ENCODE assay signal across 23 cellular contexts in the genomic region with DNA sequence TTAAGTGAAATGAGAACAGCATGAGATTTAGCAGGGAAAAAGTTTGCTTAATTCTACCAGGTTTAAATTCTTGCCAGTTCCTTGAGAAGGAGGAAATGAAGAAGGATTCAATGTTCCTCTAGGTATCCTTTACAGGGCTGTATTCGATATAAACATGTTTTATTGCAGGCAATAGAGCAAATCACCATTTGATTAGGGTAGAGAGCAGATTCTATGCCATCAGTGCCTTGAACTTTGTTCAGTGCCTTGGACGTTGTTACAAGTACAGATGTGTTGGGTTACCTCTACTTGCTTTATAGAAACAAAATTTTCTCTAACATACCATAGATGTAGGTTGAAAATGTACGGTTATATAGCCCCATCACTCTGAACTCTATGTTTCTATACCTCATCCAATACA. TPM values are rescaled to one million over a fixed set of nuclear protein-coding genes. Genes with fewer than 3 reads are reported as not detected.
DNase-seq lines count a peak whose midpoint lies in the region; ATAC-seq and TF ChIP-seq lines count a peak whose summit lies in the region.
"Had no signal": no experiment of that assay in that cellular context is flagged by ENCODE, and none has a peak within 500 bp of the region (broad histone marks: within the 10 kb centered on the region; RNA-seq: fewer than 3 reads in every experiment).

No MANE protein-coding gene starts in this region.

- H3K9ac ChIP-seq in adipocyte (ENCODE audit: low read length), result no peak overlapping the region
- no peak overlapping the region for H3K9ac ChIP-seq in mucosa of rectum (ENCODE audit: low read depth in 1 of 2, low read length in 2 of 2)
- H3K9ac ChIP-seq: BLaER1 treated with 17β-estradiol and CSF1 and Interleukin-3, amounts not matched to agents 10 nM and 100 nM had no signal

- H2AFZ ChIP-seq in hepatocyte, result no peak overlapping the region
- H2AFZ ChIP-seq: GM23338 had no signal

- BruUV-seq in Calu3 (replicated peaks; lab: Mats Ljungman, UMichigan), result no TSS peak

- H3K4me2 ChIP-seq in hepatocyte, result peak overlapping the region; percentile 5
- H3K4me2 ChIP-seq: BLaER1 treated with 17β-estradiol and CSF1 and Interleukin-3, amounts not matched to agents 10 nM and 100 nM; GM23338 had no signal

- H4K20me1 ChIP-seq in hepatocyte (ENCODE audit: insufficient read depth, poor library complexity, severe bottlenecking), result no peaks in the 10 kb centered on the region
- H4K20me1 ChIP-seq: BLaER1 treated with 17β-estradiol and CSF1 and Interleukin-3, amounts not matched to agents 10 nM and 100 nM had no signal

- H3K4me1 ChIP-seq in adipocyte (ENCODE audit: control insufficient read depth, insufficient read depth, low read length) (peaks cover 26% of the 10 kb centered on the region), hepatocyte (ENCODE audit: insufficient read depth) (no peaks in the 10 kb centered on the region), mucosa of rectum (ENCODE audit: control insufficient read depth in 2 of 2, insufficient read depth in 2 of 2, low read length in 2 of 2) (peaks cover 0 to 19% of the 10 kb centered on the region in 2 donors)
- H3K4me1 ChIP-seq: BLaER1 treated with 17β-estradiol and CSF1 and Interleukin-3, amounts not matched to agents 10 nM and 100 nM; Caco-2; HAP-1 had no signal

- H3K36me3 ChIP-seq in adipocyte (ENCODE audit: control insufficient read depth, insufficient read depth, low read length, severe bottlenecking) (no peaks in the 10 kb centered on the region), hepatocyte (replicated peaks; ENCODE audit: insufficient read depth, low read depth) (no peaks in the 10 kb centered on the region), mucosa of rectum (ENCODE audit: control insufficient read depth in 2 of 2, insufficient read depth in 2 of 2, low read length in 2 of 2) (no peaks in the 10 kb centered on the region)
- H3K36me3 ChIP-seq: BLaER1 treated with 17β-estradiol and CSF1 and Interleukin-3, amounts not matched to agents 10 nM and 100 nM; HAP-1 had no signal

- no peaks in the 10 kb centered on the region for H3K27me3 Mint-ChIP-seq in Calu3 (ENCODE audit: unreplicated experiment)
- peaks cover 0 to under 1% (median 0%) of the 10 kb centered on the region in 5 donors for H3K27me3 Mint-ChIP-seq in naive thymus-derived CD8-positive, alpha-beta T cell
- H3K27me3 Mint-ChIP-seq: CD4-positive, alpha-beta memory T cell; IgD-negative memory B cell had no signal

- H3K9me3 ChIP-seq in adipocyte (ENCODE audit: control insufficient read depth, low read length) (no peaks in the 10 kb centered on the region), hepatocyte (ENCODE audit: low read depth) (no peaks in the 10 kb centered on the region), mucosa of rectum (ENCODE audit: control insufficient read depth in 2 of 2, low read length in 2 of 2) (no peaks in the 10 kb centered on the region)
- H3K9me3 ChIP-seq: Caco-2 had no signal

- peak overlapping the region; percentile 68 for H3K27ac Mint-ChIP-seq in Calu3 (ENCODE audit: unreplicated experiment)
- H3K27ac Mint-ChIP-seq in naive thymus-derived CD8-positive, alpha-beta T cell, result no peak overlapping the region
- H3K27ac Mint-ChIP-seq: CD4-positive, alpha-beta memory T cell; GM23338; IgD-negative memory B cell had no signal

- no peak overlapping the region for H3K4me3 Mint-ChIP-seq in Calu3 (ENCODE audit: low read depth, unreplicated experiment)
- H3K4me3 Mint-ChIP-seq in naive thymus-derived CD8-positive, alpha-beta T cell, result no peak overlapping the region
- H3K4me3 Mint-ChIP-seq: CD4-positive, alpha-beta memory T cell; GM23338; IgD-negative memory B cell had no signal

- H3K9me2 ChIP-seq in hepatocyte (replicated peaks; ENCODE audit: insufficient read depth), result no peaks in the 10 kb centered on the region

- intact Hi-C loops in Calu3 (cut with micrococcal nuclease; ENCODE audit: unreplicated experiment) (no loop called here), sciatic nerve (cut with DNase I) (no loop called here)

- TF ChIP-seq CTCF in Calu3 (IDR thresholded peaks at IDR 0.05; ENCODE audit: unreplicated experiment), result no peak
- no peak for TF ChIP-seq CTCF in hepatocyte (IDR thresholded peaks at IDR 0.05; ENCODE audit: poor library complexity)

- H3K27me3 ChIP-seq in adipocyte (replicated peaks; ENCODE audit: control insufficient read depth, insufficient read depth, low read length) (no peaks in the 10 kb centered on the region), hepatocyte (no peaks in the 10 kb centered on the region), mucosa of rectum (ENCODE audit: control insufficient read depth in 2 of 2, insufficient read depth in 2 of 2, low read length in 2 of 2) (no peaks in the 10 kb centered on the region)
- H3K27me3 ChIP-seq: BLaER1 treated with 17β-estradiol and CSF1 and Interleukin-3, amounts not matched to agents 10 nM and 100 nM had no signal

- POLR2A ChIA-PET in naive thymus-derived CD8-positive, alpha-beta T cell (lab: Charles Lee), result no interaction called here

- H3K36me3 Mint-ChIP-seq in Calu3 (ENCODE audit: insufficient read depth, unreplicated experiment), result no peaks in the 10 kb centered on the region
- H3K36me3 Mint-ChIP-seq in naive thymus-derived CD8-positive, alpha-beta T cell, result no peaks in the 10 kb centered on the region
- H3K36me3 Mint-ChIP-seq: CD4-positive, alpha-beta memory T cell; IgD-negative memory B cell had no signal

- no peaks in the 10 kb centered on the region for H3K9me3 Mint-ChIP-seq in Calu3 (ENCODE audit: low read depth, unreplicated experiment)
- H3K9me3 Mint-ChIP-seq in naive thymus-derived CD8-positive, alpha-beta T cell, result peaks cover 0 to 5% (median 1%) of the 10 kb centered on the region in 9 donors
- H3K9me3 Mint-ChIP-seq: GM23338 had no signal

- H3K4me3 ChIP-seq in adipocyte (ENCODE audit: low read length) (peak overlapping the region; percentile 3), hepatocyte (no peak overlapping the region), mucosa of rectum (ENCODE audit: low read length in 2 of 2) (peak overlapping the region; percentile 5 to 30)
- H3K4me3 ChIP-seq: BLaER1 treated with 17β-estradiol and CSF1 and Interleukin-3, amounts not matched to agents 10 nM and 100 nM; GM23338; HAP-1 had no signal

- DNase-seq in Calu3 (no peak), adipocyte (ENCODE audit: low read depth) (no peak), hepatocyte (ENCODE audit: low spot score) (no peak), sciatic nerve (ENCODE audit: low spot score) (no peak)
- DNase-seq in naive thymus-derived CD8-positive, alpha-beta T cell, result no peak
- DNase-seq: 8988T; Caco-2; CD4-positive, alpha-beta memory T cell; NCI-H1417; NCI-H187; NCI-H526 treated with DMSO at 0.1 percent for 48 hours; OCI-M1; SIG-M5 had no signal

- CTCF ChIA-PET in Calu3 (lab: Charles Lee), result interaction anchor here (1.0 kb wide), 1 partner anchor 31 kb away, joined by 3 read pairs; no protein-coding TSS in a partner anchor

- H3K27ac ChIP-seq in hepatocyte (no peak overlapping the region), mucosa of rectum (ENCODE audit: low read depth in 2 of 2, low read length in 2 of 2) (peak overlapping the region; percentile 31 to 43)
- H3K27ac ChIP-seq: BLaER1 treated with 17β-estradiol and CSF1 and Interleukin-3, amounts not matched to agents 10 nM and 100 nM had no signal

- ATAC-seq in sciatic nerve, result no peak
- ATAC-seq in HG03457 (IDR thresholded peaks at IDR 0.05; ENCODE audit: unreplicated experiment), result no peak
- no peak for ATAC-seq in naive thymus-derived CD8-positive, alpha-beta T cell
- ATAC-seq in GM18858 (IDR thresholded peaks at IDR 0.05; ENCODE audit: unreplicated experiment), result no peak
- ATAC-seq: GM23338 had no signal

- H3K4me1 Mint-ChIP-seq in Calu3 (ENCODE audit: low read depth, unreplicated experiment), result peaks cover 9% of the 10 kb centered on the region
- H3K4me1 Mint-ChIP-seq in naive thymus-derived CD8-positive, alpha-beta T cell, result no peaks in the 10 kb centered on the region
- H3K4me1 Mint-ChIP-seq: CD4-positive, alpha-beta memory T cell; IgD-negative memory B cell had no signal

- no peaks in the 10 kb centered on the region for H3K79me2 ChIP-seq in hepatocyte

- 55% methylated on average over 3 of the region's 3 CpGs for WGBS in hepatocyte (ENCODE audit: low lambda C conversion rate, missing lambda C conversion rate)

RNA-seq across cellular contexts. Expression of a gene that starts 18.2 kb away (rescaled TPM):
- total RNA-seq in Calu3 (2022), result 0.24 and 0.45 TPM in 2 replicates
- 0.67 and 0.84 TPM in 2 replicates for total RNA-seq in hepatocyte
- 0.44 and 0.64 TPM in 2 replicates for polyA plus RNA-seq in hepatocyte
- total RNA-seq in sciatic nerve, result not detected
- total RNA-seq in naive thymus-derived CD8-positive, alpha-beta T cell, result not detected
- polyA plus RNA-seq in naive thymus-derived CD8-positive, alpha-beta T cell, result not detected
- total RNA-seq: Caco-2; CD4-positive, alpha-beta memory T cell; G401; GM23338; M059J; RPMI7951 had no signal
- polyA plus RNA-seq: CD4-positive, alpha-beta memory T cell; GM23338; IgD-negative memory B cell had no signal

RNA-seq across cellular contexts. Expression of a gene that starts 48.7 kb away (rescaled TPM):
- total RNA-seq in Calu3 (2022) (not detected in 2 replicates), hepatocyte (not detected in 2 replicates), sciatic nerve (not detected)
- not detected in 2 replicates for polyA plus RNA-seq in hepatocyte
- total RNA-seq in naive thymus-derived CD8-positive, alpha-beta T cell, result not detected
- not detected for polyA plus RNA-seq in naive thymus-derived CD8-positive, alpha-beta T cell
- total RNA-seq: Caco-2; CD4-positive, alpha-beta memory T cell; G401; GM23338; M059J; RPMI7951 had no signal
- polyA plus RNA-seq: CD4-positive, alpha-beta memory T cell; GM23338; IgD-negative memory B cell had no signal

RNA-seq across cellular contexts. Expression of a gene that starts 55.3 kb away (rescaled TPM):
- total RNA-seq in Calu3 (2022), result not detected in 2 replicates
- not detected in 2 replicates for total RNA-seq in hepatocyte
- polyA plus RNA-seq in hepatocyte, result not detected in 2 replicates
- not detected for total RNA-seq in sciatic nerve
- not detected for total RNA-seq in naive thymus-derived CD8-positive, alpha-beta T cell
- not detected for polyA plus RNA-seq in naive thymus-derived CD8-positive, alpha-beta T cell
- total RNA-seq: Caco-2; CD4-positive, alpha-beta memory T cell; G401; GM23338; M059J; RPMI7951 had no signal
- polyA plus RNA-seq: CD4-positive, alpha-beta memory T cell; GM23338; IgD-negative memory B cell had no signal
